24 cellular contexts compared by ENCODE assay signal in the genomic region with DNA sequence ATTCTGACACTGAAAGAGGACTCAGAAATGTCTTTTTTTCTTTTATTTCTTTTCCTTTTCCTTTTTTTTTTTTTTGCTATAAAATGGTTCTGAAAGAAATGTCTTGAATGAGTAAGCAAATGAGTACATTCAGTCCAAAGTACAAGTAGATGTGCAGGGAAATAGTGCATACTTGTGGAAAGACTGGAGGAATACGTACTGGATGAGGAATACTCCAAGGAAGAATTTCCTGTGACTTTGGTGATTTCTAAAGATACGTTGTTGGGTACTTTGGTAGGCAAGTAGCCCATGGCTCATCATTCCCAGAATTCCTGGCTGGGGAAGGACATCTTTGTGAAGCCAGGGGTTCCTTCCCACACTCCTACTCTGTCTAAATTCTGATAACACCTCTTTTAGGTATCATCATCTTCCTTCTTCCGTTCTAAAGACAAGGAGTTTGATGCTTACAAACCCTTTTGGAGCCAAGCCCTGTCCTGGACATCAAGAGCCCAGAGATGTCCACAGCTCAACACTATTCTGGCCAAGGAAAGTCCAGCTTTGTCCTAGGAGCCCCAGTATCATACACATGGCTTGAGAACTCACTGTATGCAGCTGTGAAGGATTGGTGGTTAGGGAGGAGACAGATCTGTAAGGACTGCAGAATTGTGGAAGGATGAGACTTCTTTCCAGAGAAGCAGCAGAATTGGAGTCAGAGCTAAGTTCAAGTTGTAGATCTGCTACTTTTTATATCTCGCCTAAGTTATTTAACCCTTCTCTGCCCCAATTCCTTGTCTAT. TPM values are rescaled to one million over a fixed set of nuclear protein-coding genes. Genes with fewer than 3 reads are reported as not detected.
A peak's percentile ranks its signal among the peaks of the same experiment; 100 is the strongest.
DNase-seq lines count a peak whose midpoint lies in the region; ATAC-seq and TF ChIP-seq lines count a peak whose summit lies in the region.
"Had no signal": no experiment of that assay in that cellular context is flagged by ENCODE, and none has a peak within 500 bp of the region (broad histone marks: within the 10 kb centered on the region; RNA-seq: fewer than 3 reads in every experiment).

No MANE protein-coding gene starts in this region.

- no peaks in the 10 kb centered on the region for H3K9me3 Mint-ChIP-seq in neural progenitor cell
- H3K9me3 Mint-ChIP-seq: activated CD4-positive, alpha-beta memory T cell treated with anti-CD3 and anti-CD28 coated beads, Interleukin-2, amount 10 ng/mL, durations not matched to agents 7 days and 5 days; stimulated activated naive B cell treated with anti-CD40 and anti-IgM and Interleukin-4, amounts not matched to agents 10 μg/mL and 1 μg/mL and 100 μg/mL, for 72 hours had no signal

- H3K79me2 ChIP-seq in neural progenitor cell (ENCODE audit: low read depth) = peaks cover under 1% of the 10 kb centered on the region

- no peak overlapping the region for H3K4ac ChIP-seq in neuronal stem cell (ENCODE audit: low read length)

- CTCF ChIA-PET in AG04450 (lab: Charles Lee) = no interaction called here

- H3K4me1 ChIP-seq in neural progenitor cell (no peaks in the 10 kb centered on the region), right cardiac atrium (ENCODE audit: control insufficient read depth, insufficient read depth, low read length) (no peaks in the 10 kb centered on the region), neuronal stem cell (ENCODE audit: control insufficient read depth in 2 of 2, insufficient read depth in 1 of 2, low read depth in 1 of 2, low read length in 2 of 2) (peaks cover 0 to 3% of the 10 kb centered on the region in 2 donors)
- H3K4me1 ChIP-seq: breast epithelium, psoas muscle had no signal

- peak overlapping the region; percentile 59 for H3K27ac Mint-ChIP-seq in neural progenitor cell
- H3K27ac Mint-ChIP-seq: activated CD4-positive, alpha-beta memory T cell treated with anti-CD3 and anti-CD28 coated beads, Interleukin-2, amount 10 ng/mL, durations not matched to agents 7 days and 5 days; activated naive CD8-positive, alpha-beta T cell; stimulated activated naive B cell treated with anti-CD40 and anti-IgM and Interleukin-4, amounts not matched to agents 10 μg/mL and 1 μg/mL and 100 μg/mL, for 72 hours had no signal

- TF ChIP-seq CTCF in AG04450 (IDR thresholded peaks at IDR 0.05; ENCODE audit: low read depth, low read length) = no peak
- no peak for TF ChIP-seq CTCF in fibroblast of mammary gland (conservative IDR thresholded peaks at IDR 0.05; ENCODE audit: control insufficient read depth, insufficient read depth, low read depth, low read length)
- no peak for TF ChIP-seq CTCF in neural progenitor cell (IDR thresholded peaks at IDR 0.05)

- peaks cover 5% of the 10 kb centered on the region for H3K27me3 Mint-ChIP-seq in neural progenitor cell (ENCODE audit: insufficient read depth, low read depth)
- H3K27me3 Mint-ChIP-seq: activated CD4-positive, alpha-beta memory T cell treated with anti-CD3 and anti-CD28 coated beads, Interleukin-2, amount 10 ng/mL, durations not matched to agents 7 days and 5 days; activated naive CD8-positive, alpha-beta T cell; stimulated activated naive B cell treated with anti-CD40 and anti-IgM and Interleukin-4, amounts not matched to agents 10 μg/mL and 1 μg/mL and 100 μg/mL, for 72 hours had no signal

- no peak overlapping the region for H4K8ac ChIP-seq in neuronal stem cell (ENCODE audit: low read depth, low read length)

- H3K4me3 ChIP-seq in AG04450 (ENCODE audit: low read depth, low read length) (no peak overlapping the region), fibroblast of mammary gland (ENCODE audit: control insufficient read depth, low read depth, low read length) (no peak overlapping the region), neural progenitor cell (no peak overlapping the region), right cardiac atrium (ENCODE audit: low read length) (no peak overlapping the region), neuronal stem cell (ENCODE audit: low read length in 2 of 2) (no peak overlapping the region)
- H3K4me3 ChIP-seq: breast epithelium, heart right ventricle, psoas muscle, thyroid gland had no signal

- H3K9me3 ChIP-seq in AG04450 (ENCODE audit: control insufficient read depth, insufficient read depth, low read length) (no peaks in the 10 kb centered on the region; the same call in 1 of the 2 replicates), neural progenitor cell (ENCODE audit: low read depth) (no peaks in the 10 kb centered on the region), right cardiac atrium (ENCODE audit: control insufficient read depth, low read length) (no peaks in the 10 kb centered on the region), neuronal stem cell (replicated peaks in 1 of 2; ENCODE audit: control insufficient read depth in 2 of 2, insufficient read depth in 1 of 2, low read depth in 1 of 2, low read length in 2 of 2) (no peaks in the 10 kb centered on the region)
- H3K9me3 ChIP-seq: breast epithelium, heart right ventricle, psoas muscle, thyroid gland had no signal

- peaks cover 16% of the 10 kb centered on the region for H3F3A ChIP-seq in neural progenitor cell (ENCODE audit: low read depth)

- no peak overlapping the region for H2BK120ac ChIP-seq in neuronal stem cell (ENCODE audit: low read depth, low read length)

- H3K36me3 ChIP-seq in neural progenitor cell (no peaks in the 10 kb centered on the region), neuronal stem cell (replicated peaks in 1 of 2; ENCODE audit: control insufficient read depth in 2 of 2, insufficient read depth in 2 of 2, low read length in 2 of 2) (no peaks in the 10 kb centered on the region)
- H3K36me3 ChIP-seq: breast epithelium, heart right ventricle, thyroid gland had no signal

- no peak overlapping the region for H2BK15ac ChIP-seq in neuronal stem cell (ENCODE audit: low read length)

- no peak overlapping the region for H2AFZ ChIP-seq in neural progenitor cell (replicated peaks)
- H2AFZ ChIP-seq in neuronal stem cell (ENCODE audit: low read length) = no peak overlapping the region

- DNase-seq in AG04450 (ENCODE audit: low read depth, low spot score) = no peak
- peak; percentile 30 for DNase-seq in LoVo (ENCODE audit: low spot score)
- DNase-seq in fibroblast of mammary gland (ENCODE audit: low read depth) = peak; percentile 79
- no peak for DNase-seq in neural progenitor cell (ENCODE audit: low spot score)
- DNase-seq in right cardiac atrium = no peak
- no peak for DNase-seq in neuronal stem cell (ENCODE audit: low spot score)
- DNase-seq in cardiac septum (ENCODE audit: low spot score) = no peak
- DNase-seq in T-helper 9 cell = no peak
- DNase-seq: activated CD4-positive, alpha-beta memory T cell treated with anti-CD3 and anti-CD28 coated beads, Interleukin-2, amount 10 ng/mL, durations not matched to agents 7 days and 5 days; activated T-cell treated with anti-CD3 and anti-CD28 coated beads, Interleukin-2, amount 50 U/mL, for 1 hour; GOT3; heart right ventricle; NCI-H2029 treated with DMSO at 0.1 percent for 48 hours; NCI-H446 treated with DMSO at 0.1 percent for 48 hours; psoas muscle; stimulated activated naive B cell treated with anti-CD40 and anti-IgM and Interleukin-4, amounts not matched to agents 10 μg/mL and 1 μg/mL and 100 μg/mL, for 72 hours; T-helper 1 cell; thyroid gland had no signal

- POLR2A ChIA-PET in AG04450 (lab: Yijun Ruan, JAX) = interaction anchor here (0.7 kb wide), 1 partner anchor 114 kb away, joined by 6 read pairs; no protein-coding TSS in a partner anchor

- H3K14ac ChIP-seq in neuronal stem cell (ENCODE audit: low read length) = no peak overlapping the region

- peaks cover 1% of the 10 kb centered on the region for H3K79me1 ChIP-seq in neuronal stem cell (ENCODE audit: low read depth, low read length)

- H2BK5ac ChIP-seq in neuronal stem cell (ENCODE audit: low read length) = no peak overlapping the region

- H3K4me2 ChIP-seq in neural progenitor cell (no peak overlapping the region), neuronal stem cell (ENCODE audit: insufficient read depth, low read length, poor library complexity, severe bottlenecking) (no peak overlapping the region)

- H4K91ac ChIP-seq in neuronal stem cell (ENCODE audit: low read depth, low read length, poor library complexity) = no peak overlapping the region

- H2AK5ac ChIP-seq in neuronal stem cell (ENCODE audit: low read depth, low read length) = no peak overlapping the region

- H3K36me3 Mint-ChIP-seq in neural progenitor cell = no peaks in the 10 kb centered on the region
- H3K36me3 Mint-ChIP-seq: activated naive CD8-positive, alpha-beta T cell; stimulated activated naive B cell treated with anti-CD40 and anti-IgM and Interleukin-4, amounts not matched to agents 10 μg/mL and 1 μg/mL and 100 μg/mL, for 72 hours had no signal

- no peak overlapping the region for H3K23ac ChIP-seq in neuronal stem cell (ENCODE audit: low read depth, low read length, poor library complexity)

- intact Hi-C loops in right cardiac atrium (cut with DNase I) (no loop called here), cardiac septum (cut with DNase I) (no loop called here)

- ATAC-seq in right cardiac atrium = no peak
- ATAC-seq: esophagus mucosa; heart right ventricle; psoas muscle; Right ventricle myocardium inferior; stimulated activated naive B cell treated with anti-CD40 and anti-IgM and Interleukin-4, amounts not matched to agents 10 μg/mL and 1 μg/mL and 100 μg/mL, for 72 hours had no signal

- H3K4me3 Mint-ChIP-seq in neural progenitor cell = no peak overlapping the region
- H3K4me3 Mint-ChIP-seq: activated CD4-positive, alpha-beta memory T cell treated with anti-CD3 and anti-CD28 coated beads, Interleukin-2, amount 10 ng/mL, durations not matched to agents 7 days and 5 days; activated naive CD8-positive, alpha-beta T cell; stimulated activated naive B cell treated with anti-CD40 and anti-IgM and Interleukin-4, amounts not matched to agents 10 μg/mL and 1 μg/mL and 100 μg/mL, for 72 hours had no signal

- no peak overlapping the region for H2BK12ac ChIP-seq in neuronal stem cell (ENCODE audit: low read length)

- no peak overlapping the region for H3K18ac ChIP-seq in neuronal stem cell (ENCODE audit: low read length)

- WGBS in right cardiac atrium = 59% methylated on average over 4 of the region's 4 CpGs
- WGBS in neuronal stem cell (ENCODE audit: extremely low coverage in 2 of 2, insufficient read length in 2 of 2, insufficient replicate concordance in 1 of 2), 2 donors = no CpG with 5 or more reads among the region's 4 CpGs

- peaks cover 6% of the 10 kb centered on the region for H3K4me1 Mint-ChIP-seq in neural progenitor cell

- H3K27me3 ChIP-seq in AG04450 (ENCODE audit: control insufficient read depth, insufficient read depth, low read length) (no peaks in the 10 kb centered on the region), neural progenitor cell (no peaks in the 10 kb centered on the region), right cardiac atrium (ENCODE audit: control insufficient read depth, insufficient read depth) (no peaks in the 10 kb centered on the region), neuronal stem cell (ENCODE audit: control insufficient read depth in 3 of 3, insufficient read depth in 3 of 3, low read depth in 1 of 3, low read length in 3 of 3) (no peaks in the 10 kb centered on the region)
- H3K27me3 ChIP-seq: breast epithelium, heart right ventricle, thyroid gland had no signal

- H3K27ac ChIP-seq in AG04450 (ENCODE audit: low read depth, low read length) (peak overlapping the region; percentile 31), neural progenitor cell (no peak overlapping the region), right cardiac atrium (ENCODE audit: low read length) (no peak overlapping the region), neuronal stem cell (replicated peaks; ENCODE audit: low read length) (no peak overlapping the region)
- H3K27ac ChIP-seq: breast epithelium, heart right ventricle, psoas muscle, VCaP had no signal

- H4K20me1 ChIP-seq in neural progenitor cell (ENCODE audit: low read depth) = peaks cover under 1% of the 10 kb centered on the region

- H3K9ac ChIP-seq in neural progenitor cell (no peak overlapping the region), neuronal stem cell (ENCODE audit: low read depth, low read length, poor library complexity) (no peak overlapping the region)

RNA-seq across cellular contexts. Expression of a gene that starts 4.8 kb away (rescaled TPM):
- polyA plus RNA-seq in AG04450 (2011; rRNA removed) (90.7 and 101 TPM in 2 replicates), right cardiac atrium (22.9 TPM)
- polyA minus RNA-seq in AG04450 (2011; rRNA and poly(A)+ RNA removed) = 243 and 306 TPM in 2 replicates
- total RNA-seq in neural progenitor cell (ENCODE audit: low replicate concordance) (94.8 and 106 TPM in 2 replicates), right cardiac atrium (10 to 100 TPM; 38.8 to 55.9 (median 43.4) TPM), cardiac septum (49.6 TPM)
- 52.1 TPM for polyA plus RNA-seq in neuronal stem cell (2013, experiment 1 of 2)
- polyA plus RNA-seq in neuronal stem cell (2013, experiment 2 of 2) = 48.7 TPM

RNA-seq across cellular contexts. Expression of a gene that starts 6.2 kb away (rescaled TPM):
- polyA plus RNA-seq in AG04450 (2011; rRNA removed) (20.8 and 26.3 TPM in 2 replicates), right cardiac atrium (13.9 TPM)
- 20.9 and 24.8 TPM in 2 replicates for polyA minus RNA-seq in AG04450 (2011; rRNA and poly(A)+ RNA removed)
- total RNA-seq in neural progenitor cell (ENCODE audit: low replicate concordance) (10.0 and 37.4 TPM in 2 replicates), right cardiac atrium (10 to 100 TPM; 12.4 to 19.5 (median 15.2) TPM), cardiac septum (22.7 TPM)
- polyA plus RNA-seq in neuronal stem cell (2013, experiment 1 of 2) = 33.5 TPM
- polyA plus RNA-seq in neuronal stem cell (2013, experiment 2 of 2) = 32.9 TPM

RNA-seq across cellular contexts. Expression of a gene that starts 38.6 kb away (rescaled TPM):
- polyA plus RNA-seq in AG04450 (2011; rRNA removed) (40.3 and 64.6 TPM in 2 replicates), right cardiac atrium (23.7 TPM)
- 74.9 and 104 TPM in 2 replicates for polyA minus RNA-seq in AG04450 (2011; rRNA and poly(A)+ RNA removed)
- total RNA-seq in neural progenitor cell (ENCODE audit: low replicate concordance) (5.9 and 19.9 TPM in 2 replicates), right cardiac atrium (10 to 100 TPM; 18.7 to 26.0 (median 25.6) TPM), cardiac septum (27.5 TPM)
- 28.1 TPM for polyA plus RNA-seq in neuronal stem cell (2013, experiment 1 of 2)
- 26.3 TPM for polyA plus RNA-seq in neuronal stem cell (2013, experiment 2 of 2)
- polyA plus RNA-seq: neural cell had no signal

RNA-seq across cellular contexts. Expression of a gene that starts 53.3 kb away (rescaled TPM):
- polyA plus RNA-seq in AG04450 (2011; rRNA removed) = 19.7 and 23.4 TPM in 2 replicates
- 45.9 and 48.9 TPM in 2 replicates for polyA minus RNA-seq in AG04450 (2011; rRNA and poly(A)+ RNA removed)
- 17.3 and 18.9 TPM in 2 replicates for total RNA-seq in neural progenitor cell (ENCODE audit: low replicate concordance)
- total RNA-seq in right cardiac atrium = 10 to 100 TPM; 14.4 to 19.3 (median 16.6) TPM
- 10.8 TPM for polyA plus RNA-seq in right cardiac atrium
- 14.7 TPM for polyA plus RNA-seq in neuronal stem cell (2013, experiment 1 of 2)
- polyA plus RNA-seq in neuronal stem cell (2013, experiment 2 of 2) = 15.1 TPM
- 40.4 TPM for total RNA-seq in cardiac septum

Comparison
In these comparisons a context has a peak if more than half of its experiments do, and no peak if none do; other contexts are left out.
1. DNase-seq: peak in LoVo (single experiment) and fibroblast of mammary gland (single experiment); none in AG04450 (single experiment), neural progenitor cell (single experiment), right cardiac atrium (0 of 3), neuronal stem cell (single experiment), cardiac septum (single experiment) and T-helper 9 cell (single experiment).